In genomic region chr19:5040544-5041167, GRCh38 we compare ENCODE assay signal across 16 cellular contexts.
A peak's percentile ranks its signal among the peaks of the same experiment; 100 is the strongest.
DNase-seq lines count a peak whose midpoint lies in the region; ATAC-seq and TF ChIP-seq lines count a peak whose summit lies in the region.
"Had no signal": no experiment of that assay in that cellular context is flagged by ENCODE, and none has a peak within 500 bp of the region (broad histone marks: within the 10 kb centered on the region; RNA-seq: fewer than 3 reads in every experiment).

No MANE protein-coding gene starts in this region.

- H3K36me3 ChIP-seq in cardiac muscle cell (peaks cover 11% of the 10 kb centered on the region), spleen (peaks cover 0 to 83% (median 30%) of the 10 kb centered on the region in 6 donors)

- POLR2A ChIA-PET in RWPE1 (lab: Yijun Ruan, JAX; ENCODE audit: low non-redundant PET): no interaction called here

- DNase-seq in cardiac muscle cell (ENCODE audit: low read depth in 1 of 2, low spot score in 1 of 2) (no peak), cardiac septum (ENCODE audit: low spot score) (no peak), RWPE1 (ENCODE audit: low spot score) (no peak), spleen (peak; percentile 66), OCI-M1 (lab: John Stamatoyannopoulos, UW) (no peak), Right ventricle myocardium superior (no peak)
- no peak for DNase-seq in activated CD4-positive, CD25-positive, alpha-beta regulatory T cell treated with anti-CD3 and anti-CD28 coated beads, Interleukin-2, amount 50 U/mL, for 72 hours
- DNase-seq: C1 segment of cervical spinal cord; CD4-positive, alpha-beta T cell; COR-L47; DMS153; DMS79 treated with DMSO at 0.1 percent for 48 hours; EL had no signal

- H3K4me1 ChIP-seq in cardiac muscle cell (ENCODE audit: low read depth) (peaks cover 17% of the 10 kb centered on the region), spleen (peaks cover 5 to 64% (median 29%) of the 10 kb centered on the region in 6 donors)

- H3K9me3 ChIP-seq in cardiac muscle cell (ENCODE audit: low read depth) (no peaks in the 10 kb centered on the region), spleen (no peaks in the 10 kb centered on the region)

- no peak for TF ChIP-seq POLR2A in spleen (IDR thresholded peaks at IDR 0.05)

- no peak for TF ChIP-seq CTCF in cardiac muscle cell (IDR thresholded peaks at IDR 0.05; ENCODE audit: low read depth, low read length)
- TF ChIP-seq CTCF in RWPE1 (conservative IDR thresholded peaks at IDR 0.05; ENCODE audit: low read depth): no peak
- no peak for TF ChIP-seq CTCF in spleen (IDR thresholded peaks at IDR 0.05 in 8 of 11, conservative IDR thresholded peaks at IDR 0.05 in 3 of 11)

- intact Hi-C loops in cardiac septum (cut with DNase I): no loop called here
- intact Hi-C loops in spleen (cut with DNase I; ENCODE audit: low total_unique reads): no loop called here
- intact Hi-C loops in Right ventricle myocardium superior (cut with DNase I): no loop called here

- CTCF ChIA-PET in RWPE1 (lab: Yijun Ruan, JAX): interaction anchor here (0.7 kb wide), 1 partner anchor 682 kb away, joined by 3 read pairs; no protein-coding TSS in a partner anchor

- ATAC-seq in esophagus mucosa (peak; percentile 5), Right ventricle myocardium superior (ENCODE audit: poor library complexity) (no peak)
- ATAC-seq: HCT116 had no signal

- 84 to 96% (median 87%) methylated on average over 22 to 28 of the region's 28 CpGs for WGBS in spleen, 5 donors

- H3K27ac ChIP-seq in cardiac muscle cell (peak overlapping the region; percentile 25), RWPE1 (peak overlapping the region; percentile 42; the same call in 1 of the 2 replicates), spleen (peak overlapping the region in 4 of 8 donors; percentile 51 to 76 (median 72))
- H3K27ac ChIP-seq: 22Rv1 had no signal

- H3K4me3 ChIP-seq in cardiac muscle cell (no peak overlapping the region), spleen (no peak overlapping the region)

- H3K27me3 ChIP-seq in cardiac muscle cell (no peaks in the 10 kb centered on the region), spleen (replicated peaks in 1 of 7) (no peaks in the 10 kb centered on the region)
